ENCODE assay signal across 25 cellular contexts in the genomic region with DNA sequence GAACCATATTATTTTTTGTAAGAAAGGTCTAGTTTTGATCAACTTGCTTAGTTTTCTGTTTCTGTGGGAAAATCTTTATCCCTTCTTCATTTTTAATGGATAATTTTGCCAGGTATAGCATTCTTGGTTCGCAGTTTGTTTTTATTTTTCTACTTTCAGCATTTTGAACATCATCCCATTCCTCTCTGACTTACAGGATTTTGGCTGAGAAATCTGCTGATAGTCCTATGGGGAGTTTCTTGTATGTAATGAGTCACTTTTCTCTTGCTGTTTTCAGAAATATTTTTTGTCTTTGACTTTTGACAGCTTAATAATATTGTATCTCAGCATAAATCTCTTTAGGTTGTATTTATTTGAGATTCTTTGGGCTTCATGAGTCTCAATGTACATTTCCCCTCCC.
"Had no signal": no experiment of that assay in that cellular context is flagged by ENCODE, and none has a peak within 500 bp of the region (broad histone marks: within the 10 kb centered on the region; RNA-seq: fewer than 3 reads in every experiment).

No MANE protein-coding gene starts in this region.

- H3K36me3 ChIP-seq: stomach, suprapubic skin, thoracic aorta, thyroid gland, tibial artery, tibial nerve, transverse colon, upper lobe of left lung, upper lobe of right lung, vagina had no signal

- H3K4me1 ChIP-seq: suprapubic skin, testis, thyroid gland, tibial artery, tibial nerve, transverse colon, upper lobe of right lung had no signal

- H3K27ac ChIP-seq: stomach, suprapubic skin, testis, thoracic aorta, thyroid gland, tibial artery, tibial nerve, upper lobe of left lung, upper lobe of right lung, vagina had no signal

- H3K9me3 ChIP-seq: testis, thyroid gland had no signal

- ATAC-seq: stimulated activated effector memory CD8-positive, alpha-beta T cell treated with anti-CD3 and anti-CD28 coated beads, Interleukin-12 subunit alpha, Interleukin-12 subunit beta, amount 100 ng/mL, for 72 hours; stimulated activated memory B cell treated with anti-CD40 and anti-IgM and Interleukin-4, amounts not matched to agents 10 μg/mL and 1 μg/mL and 100 μg/mL, for 72 hours; stimulated activated naive B cell treated with anti-CD40 and anti-IgM and Interleukin-4, amounts not matched to agents 10 μg/mL and 1 μg/mL and 100 μg/mL, for 72 hours; stimulated activated naive CD8-positive, alpha-beta T cell treated with anti-CD3 and anti-CD28 coated beads, Interleukin-15, amount 100 ng/mL, for 72 hours; stimulated activated naive CD8-positive, alpha-beta T cell treated with anti-CD3 and anti-CD28 coated beads, Interleukin-15, Interleukin-2, amounts not matched to agents 100 U/mL and 50 U/mL, for 24 hours; upper lobe of right lung had no signal

- DNase-seq: stimulated activated CD4-positive, alpha-beta T cell treated with anti-CD3 and anti-CD28 coated beads, Interleukin-2, amount 100 ng/mL, for 48 hours; stimulated activated CD4-positive, alpha-beta T cell treated with anti-CD3 and anti-CD28 coated beads, Interleukin-4, amount 100 ng/mL, for 1 hour; stimulated activated CD4-positive, alpha-beta T cell treated with anti-CD3 and anti-CD28 coated beads, Interleukin-4, amount 100 ng/mL, for 24 hours; stimulated activated CD4-positive, alpha-beta T cell treated with anti-CD3 and anti-CD28 coated beads, Interleukin-4, amount 100 ng/mL, for 4 hours; stimulated activated CD8-positive, alpha-beta memory T cell treated with anti-CD3 and anti-CD28 coated beads, Interleukin-4, amount 100 ng/mL, for 48 hours; stimulated activated naive B cell treated with anti-CD40 and anti-IgM and Interleukin-4, amounts not matched to agents 10 μg/mL and 1 μg/mL and 100 μg/mL, for 72 hours; stimulated activated naive CD4-positive, alpha-beta T cell; stimulated activated naive CD4-positive, alpha-beta T cell treated with Interleukin-2 at 50 U/mL for 16 hours; stimulated activated naive CD8-positive, alpha-beta T cell treated with anti-CD3 and anti-CD28 coated beads, Interleukin-15, amount 100 ng/mL, for 72 hours; stimulated activated naive CD8-positive, alpha-beta T cell treated with anti-CD3 and anti-CD28 coated beads, Interleukin-15, Interleukin-2, amounts not matched to agents 100 U/mL and 50 U/mL, for 24 hours; stomach; substantia nigra; testis; thyroid gland; tibial artery; transverse colon; trophoblast cell; upper lobe of left lung; upper lobe of right lung had no signal

- H3K27me3 ChIP-seq: stomach, suprapubic skin, testis, thyroid gland, tibial artery, tibial nerve, transverse colon, upper lobe of left lung, upper lobe of right lung, vagina had no signal

- H3K4me3 ChIP-seq: stomach, suprapubic skin, testis, thoracic aorta, thyroid gland, tibial artery, tibial nerve, transverse colon, upper lobe of left lung, upper lobe of right lung, vagina had no signal
